16 cellular contexts compared by ENCODE assay signal in genomic region chr19:14509382-14509781, GRCh38. TPM values are rescaled to one million over a fixed set of nuclear protein-coding genes. Genes with fewer than 3 reads are reported as not detected.
DNase-seq lines count a peak whose midpoint lies in the region; ATAC-seq and TF ChIP-seq lines count a peak whose summit lies in the region.
"Had no signal": no experiment of that assay in that cellular context is flagged by ENCODE, and none has a peak within 500 bp of the region (broad histone marks: within the 10 kb centered on the region; RNA-seq: fewer than 3 reads in every experiment).

No MANE protein-coding gene starts in this region.

- H3K36me3 ChIP-seq in heart right ventricle: peaks cover 0 to 15% (median 2%) of the 10 kb centered on the region in 9 donors
- H3K36me3 ChIP-seq in mesenchymal stem cell (ENCODE audit: control insufficient read depth in 1 of 2, insufficient read depth in 2 of 2, low read depth in 1 of 2, low read length in 2 of 2): peaks cover 13% of the 10 kb centered on the region in 2 experiments

- no peaks in the 10 kb centered on the region for H3K9me3 ChIP-seq in heart right ventricle
- H3K9me3 ChIP-seq in mesenchymal stem cell (ENCODE audit: control insufficient read depth, low read length): no peaks in the 10 kb centered on the region
- H3K9me3 ChIP-seq: thyroid gland had no signal

- no peak overlapping the region for H2BK15ac ChIP-seq in mesenchymal stem cell (ENCODE audit: low read depth, poor library complexity, severe bottlenecking)

- H3K79me1 ChIP-seq in mesenchymal stem cell (replicated peaks; ENCODE audit: low read length, poor library complexity, severe bottlenecking): peaks cover 4% of the 10 kb centered on the region

- peak overlapping the region; percentile 15 for H3K9ac ChIP-seq in mesenchymal stem cell (ENCODE audit: low read length)

- no peak overlapping the region for H3K4ac ChIP-seq in mesenchymal stem cell (ENCODE audit: low read depth in 1 of 2, low read length in 2 of 2)

- no peak overlapping the region for H2AFZ ChIP-seq in mesenchymal stem cell (ENCODE audit: low read depth, low read length)

- H3K18ac ChIP-seq in mesenchymal stem cell (ENCODE audit: low read depth in 1 of 2, low read length in 2 of 2): no peak overlapping the region

- no peaks in the 10 kb centered on the region for H3K27me3 Mint-ChIP-seq in activated naive CD8-positive, alpha-beta T cell treated with anti-CD3 and anti-CD28 coated beads for 36 hours

- no peak overlapping the region for H3K4me3 Mint-ChIP-seq in activated naive CD8-positive, alpha-beta T cell treated with anti-CD3 and anti-CD28 coated beads for 36 hours
- H3K4me3 Mint-ChIP-seq: activated T-cell treated with anti-CD3 and anti-CD28 coated beads, Interleukin-2, amount 50 U/mL, for 72 hours; natural killer cell had no signal

- no peaks in the 10 kb centered on the region for H3K9me3 Mint-ChIP-seq in activated naive CD8-positive, alpha-beta T cell treated with anti-CD3 and anti-CD28 coated beads for 36 hours
- H3K9me3 Mint-ChIP-seq: activated T-cell treated with anti-CD3 and anti-CD28 coated beads, Interleukin-2, amount 50 U/mL, for 72 hours; natural killer cell had no signal

- H2BK12ac ChIP-seq in mesenchymal stem cell (ENCODE audit: low read length in 2 of 2): no peak overlapping the region

- H3K4me3 ChIP-seq in heart right ventricle (no peak overlapping the region), mesenchymal stem cell (ENCODE audit: insufficient read depth in 1 of 2, low read depth in 1 of 2, low read length in 2 of 2) (no peak overlapping the region)
- H3K4me3 ChIP-seq: thyroid gland had no signal

- intact Hi-C loops in heart right ventricle (cut with DNase I) (no loop called here), Right ventricle myocardium superior (cut with DNase I) (no loop called here)

- peaks cover 11% of the 10 kb centered on the region for H3K36me3 Mint-ChIP-seq in activated naive CD8-positive, alpha-beta T cell treated with anti-CD3 and anti-CD28 coated beads for 36 hours
- H3K36me3 Mint-ChIP-seq: natural killer cell had no signal

- no peak overlapping the region for H2AK5ac ChIP-seq in mesenchymal stem cell (ENCODE audit: low read length, severe bottlenecking)

- WGBS in heart right ventricle, 2 donors: 51 to 72% methylated on average over 4 of the region's 4 CpGs
- 95% methylated on average over 4 of the region's 4 CpGs for WGBS in mesenchymal stem cell

- no peak for DNase-seq in heart right ventricle
- DNase-seq in Right ventricle myocardium superior: no peak
- DNase-seq in activated naive CD8-positive, alpha-beta T cell treated with anti-CD3 and anti-CD28 coated beads for 36 hours: no peak
- no peak for DNase-seq in mesenchymal stem cell
- DNase-seq in DMS153 (lab: John Stamatoyannopoulos, UW): no peak
- DNase-seq: activated CD4-positive, alpha-beta T cell treated with anti-CD3 and anti-CD28 coated beads, Interleukin-2, amount 50 U/mL, for 1 hour; activated T-cell treated with anti-CD3 and anti-CD28 coated beads, Interleukin-2, amount 50 U/mL, for 72 hours; natural killer cell; NCI-H2081 treated with DMSO at 0.1 percent for 48 hours; NCI-H748 treated with DMSO at 0.1 percent for 48 hours; retina; stimulated activated CD4-positive, alpha-beta T cell treated with anti-CD3 and anti-CD28 coated beads, Interleukin-2, amount 100 ng/mL, for 24 hours; thyroid gland had no signal

- H3K4me1 ChIP-seq in heart right ventricle (peaks cover 0 to 48% (median 7%) of the 10 kb centered on the region in 9 donors), mesenchymal stem cell (ENCODE audit: control insufficient read depth, insufficient read depth, low read depth, low read length) (peaks cover 21% of the 10 kb centered on the region)
- H3K4me1 ChIP-seq: thyroid gland had no signal

- H4K8ac ChIP-seq in mesenchymal stem cell (ENCODE audit: low read length): no peak overlapping the region

- no peak for TF ChIP-seq CTCF in heart right ventricle (IDR thresholded peaks at IDR 0.05)

- H3K27ac ChIP-seq in heart right ventricle (peak overlapping the region in 3 of 10 donors; percentile 16 to 77 (median 41)), mesenchymal stem cell (ENCODE audit: low read length, poor library complexity, severe bottlenecking) (no peak overlapping the region)
- H3K27ac ChIP-seq: thyroid gland had no signal

- no peak overlapping the region for H4K91ac ChIP-seq in mesenchymal stem cell (ENCODE audit: low read length)

- ATAC-seq in heart right ventricle (peak in 5 of 8 donors; percentile 15 to 43 (median 28)), Right ventricle myocardium superior (ENCODE audit: poor library complexity) (no peak), HG03565 (IDR thresholded peaks at IDR 0.05; ENCODE audit: unreplicated experiment) (no peak), HG03439 (IDR thresholded peaks at IDR 0.05; ENCODE audit: unreplicated experiment) (no peak), HG03442 (IDR thresholded peaks at IDR 0.05; ENCODE audit: unreplicated experiment) (no peak)
- ATAC-seq: activated T-cell treated with anti-CD3 and anti-CD28 coated beads, Interleukin-2, amount 50 U/mL, for 72 hours; natural killer cell had no signal

- H3K4me1 Mint-ChIP-seq in activated naive CD8-positive, alpha-beta T cell treated with anti-CD3 and anti-CD28 coated beads for 36 hours: peaks cover 51% of the 10 kb centered on the region

- peak overlapping the region; percentile 48 for H3K27ac Mint-ChIP-seq in activated naive CD8-positive, alpha-beta T cell treated with anti-CD3 and anti-CD28 coated beads for 36 hours
- H3K27ac Mint-ChIP-seq: activated T-cell treated with anti-CD3 and anti-CD28 coated beads, Interleukin-2, amount 50 U/mL, for 72 hours; natural killer cell had no signal

- no peak overlapping the region for H3K4me2 ChIP-seq in mesenchymal stem cell (ENCODE audit: low read length, poor library complexity, severe bottlenecking)

- no peak overlapping the region for H2BK5ac ChIP-seq in mesenchymal stem cell (ENCODE audit: low read depth, low read length, poor library complexity, severe bottlenecking)

- no peak overlapping the region for H3K14ac ChIP-seq in mesenchymal stem cell (ENCODE audit: low read length in 2 of 2)

- H2BK120ac ChIP-seq in mesenchymal stem cell (ENCODE audit: low read depth, low read length): no peak overlapping the region

- no peak overlapping the region for H3K23ac ChIP-seq in mesenchymal stem cell (ENCODE audit: low read length in 2 of 2)

- H3K27me3 ChIP-seq in heart right ventricle (peaks cover 0 to 4% (median 0%) of the 10 kb centered on the region in 7 donors), mesenchymal stem cell (ENCODE audit: control insufficient read depth in 1 of 2, insufficient read depth in 1 of 2, low read length in 2 of 2) (no peaks in the 10 kb centered on the region)
- H3K27me3 ChIP-seq: thyroid gland had no signal

RNA-seq across cellular contexts. Expression of gene DNAJB1, which starts 8.8 kb away (rescaled TPM):
- total RNA-seq in heart right ventricle: 10 to 100 TPM; 40.3 to 99.0 (median 46.4) TPM
- polyA plus RNA-seq in heart right ventricle: 10 to 100 TPM; 23.6 to 44.2 TPM
- total RNA-seq in Right ventricle myocardium superior: 43.0 TPM
- total RNA-seq in activated naive CD8-positive, alpha-beta T cell treated with anti-CD3 and anti-CD28 coated beads for 36 hours: 10 to 100 TPM; 45.0 to 45.7 TPM
- polyA plus RNA-seq in mesenchymal stem cell (2013, experiment 1 of 2): 59.4 TPM
- 60.1 TPM for polyA plus RNA-seq in mesenchymal stem cell (2013, experiment 2 of 2)

RNA-seq across cellular contexts. Expression of gene GIPC1, which starts 13.5 kb away (rescaled TPM):
- total RNA-seq in heart right ventricle: 10 to 100 TPM; 41.6 to 51.5 (median 45.8) TPM
- polyA plus RNA-seq in heart right ventricle: 10 to 100 TPM; 57.3 to 84.1 TPM
- total RNA-seq in Right ventricle myocardium superior: 48.9 TPM
- 10 to 100 TPM; 22.5 to 24.8 TPM for total RNA-seq in activated naive CD8-positive, alpha-beta T cell treated with anti-CD3 and anti-CD28 coated beads for 36 hours
- 120 TPM for polyA plus RNA-seq in mesenchymal stem cell (2013, experiment 1 of 2)
- 116 TPM for polyA plus RNA-seq in mesenchymal stem cell (2013, experiment 2 of 2)

RNA-seq across cellular contexts. Expression of gene TECR, which starts 20.0 kb away (rescaled TPM):
- total RNA-seq in heart right ventricle (10 to 100 TPM; 61.4 to 99.6 (median 73.1) TPM), Right ventricle myocardium superior (73.8 TPM)
- polyA plus RNA-seq in heart right ventricle: 100 to 1,000 TPM in 1 of 2 donors, 10 to 100 TPM in 1; 88.7 to 194 TPM
- 10 to 100 TPM; 86.1 to 88.7 TPM for total RNA-seq in activated naive CD8-positive, alpha-beta T cell treated with anti-CD3 and anti-CD28 coated beads for 36 hours
- 136 TPM for polyA plus RNA-seq in mesenchymal stem cell (2013, experiment 1 of 2)
- polyA plus RNA-seq in mesenchymal stem cell (2013, experiment 2 of 2): 131 TPM

RNA-seq across cellular contexts. Expression of gene PTGER1, which starts 34.2 kb away (rescaled TPM):
- under 1 TPM in 1 of 10 donors, not detected in 9; 0.17 TPM for total RNA-seq in heart right ventricle
- under 1 TPM in 1 of 2 donors, not detected in 1; 0.16 TPM for polyA plus RNA-seq in heart right ventricle
- not detected for total RNA-seq in Right ventricle myocardium superior
- under 1 TPM; 0.25 to 0.40 TPM for total RNA-seq in activated naive CD8-positive, alpha-beta T cell treated with anti-CD3 and anti-CD28 coated beads for 36 hours
- polyA plus RNA-seq in mesenchymal stem cell (2013, experiment 1 of 2): 1.2 TPM
- 1.3 TPM for polyA plus RNA-seq in mesenchymal stem cell (2013, experiment 2 of 2)

Comparison
In these comparisons a context has a peak if more than half of its experiments do, and no peak if none do; other contexts are left out.
1. ATAC-seq: peak in heart right ventricle (5 of 8); none in Right ventricle myocardium superior (single experiment), HG03565 (single experiment), HG03439 (single experiment) and HG03442 (single experiment).